Comparison of ENCODE assay signal across 8 cellular contexts in the genomic region with DNA sequence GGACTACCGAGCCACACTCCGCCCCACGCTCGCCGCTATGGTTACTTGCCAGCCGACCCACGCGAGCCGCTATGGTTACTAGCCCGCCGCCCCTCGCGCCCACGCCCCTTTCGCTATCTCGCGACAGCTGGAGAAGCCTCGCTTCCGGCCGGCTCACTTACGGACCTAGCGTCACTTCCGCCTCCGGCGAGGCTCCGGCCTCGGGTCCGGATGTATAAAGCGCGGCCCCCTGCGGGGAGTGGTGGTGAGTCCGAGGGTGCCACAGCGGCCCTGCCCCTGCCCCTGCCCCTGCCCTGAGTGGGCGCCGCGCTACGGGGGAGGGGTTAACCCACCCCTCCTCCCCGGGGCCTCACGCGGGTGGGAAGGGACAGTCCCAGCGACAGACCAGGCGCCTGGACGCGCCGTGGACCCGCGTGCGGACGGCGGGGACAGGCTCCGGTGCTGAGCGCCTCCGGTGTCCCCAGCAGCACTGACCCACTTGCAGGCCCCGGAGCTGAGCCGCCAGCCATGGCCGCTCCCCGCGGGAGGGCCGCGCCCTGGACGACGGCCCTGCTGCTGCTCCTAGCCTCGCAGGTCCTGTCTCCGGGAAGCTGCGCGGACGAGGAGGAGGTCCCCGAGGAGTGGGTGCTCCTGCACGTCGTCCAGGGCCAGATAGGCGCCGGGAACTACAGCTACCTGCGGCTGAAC. TPM values are rescaled to one million over a fixed set of nuclear protein-coding genes. Genes with fewer than 3 reads are reported as not detected.
DNase-seq lines count a peak whose midpoint lies in the region; ATAC-seq and TF ChIP-seq lines count a peak whose summit lies in the region.

TSS of gene C6orf120 (plus strand) at position 174 of the 687 bp plus-strand sequence. CDS start at position 508, 334 bp downstream.
TSS of gene WDR27 (minus strand) at position 77 of the 687 bp plus-strand sequence. CDS start 13,024 bp downstream, outside the sequence.

- ATAC-seq in GM21526 (IDR thresholded peaks at IDR 0.05; ENCODE audit: low FRiP score, unreplicated experiment) (peak; percentile 94), mucosa of descending colon (peak; percentile 97)

- peaks cover 36% of the 10 kb centered on the region for H4K20me1 ChIP-seq in OCI-LY7 (ENCODE audit: insufficient read depth, low read length)

- H2AFZ ChIP-seq in OCI-LY7 (ENCODE audit: low read length), result peak within 1 kb of the TSS; percentile 65

- no peaks in the 10 kb centered on the region for H3K9me2 ChIP-seq in OCI-LY7 (ENCODE audit: insufficient read depth, low read length)

- H3K4me3 ChIP-seq in OCI-LY7 (ENCODE audit: low read depth, low read length, poor library complexity, severe bottlenecking) (peak within 1 kb of the TSS; percentile 90), epithelial cell of esophagus (ENCODE audit: low read length) (peak within 1 kb of the TSS; percentile 87), mucosa of descending colon (peak within 1 kb of the TSS; percentile 92)

- no TSS peak for BruUV-seq in OCI-LY7 (replicated peaks; lab: Mats Ljungman, UMichigan)

- H3K9me3 ChIP-seq in OCI-LY7 (ENCODE audit: low read length) (no peaks in the 10 kb centered on the region), mucosa of descending colon (no peaks in the 10 kb centered on the region)

- H3K27ac ChIP-seq in OCI-LY7 (ENCODE audit: low read depth, low read length, poor library complexity, severe bottlenecking), result peak within 1 kb of the TSS; percentile 63

- peaks cover 50% of the 10 kb centered on the region for H3K4me1 ChIP-seq in OCI-LY7 (ENCODE audit: insufficient read depth, low read length, poor library complexity, severe bottlenecking)
- H3K4me1 ChIP-seq in mucosa of descending colon (ENCODE audit: low read depth), result peaks cover 34% of the 10 kb centered on the region

- DNase-seq in DMS 273 (lab: John Stamatoyannopoulos, UW; ENCODE audit: unreplicated experiment) (peak; percentile 99), HuH-7.5 (ENCODE audit: low spot score) (peak; percentile 85), OCI-LY7 (ENCODE audit: low spot score) (peak; percentile 98), activated T-cell treated with anti-CD3 and anti-CD28 coated beads for 24 hours (ENCODE audit: low read depth) (peak; percentile 97), epithelial cell of esophagus (ENCODE audit: low read depth) (peak; percentile 97), mucosa of descending colon (peak; percentile 98 to 99 (median 98))
- DNase-seq in stimulated activated CD8-positive, alpha-beta memory T cell treated with anti-CD3 and anti-CD28 coated beads, Interleukin-4, amount 100 ng/mL, for 24 hours (ENCODE audit: low read depth), result peak; percentile 99

- intact Hi-C loops in OCI-LY7 (cut with micrococcal nuclease; ENCODE audit: unreplicated experiment) (loop anchor here (1.0 to 5.0 kb wide), 3 partner anchors 21 to 850 kb away; partner anchors contain the start of genes DYNLT2, ERMARD, PSMB1 and TBP), mucosa of descending colon (cut with DNase I, micrococcal nuclease) (no loop called here)

- TF ChIP-seq CTCF in OCI-LY7 (conservative IDR thresholded peaks at IDR 0.05; ENCODE audit: low read length) (0 out of 2 replicates have a peak, but pooled peaks have one; percentile 24), epithelial cell of esophagus (IDR thresholded peaks at IDR 0.05; ENCODE audit: insufficient read depth, low read depth, low read length, missing control alignments) (no peak), mucosa of descending colon (IDR thresholded peaks at IDR 0.05) (peak; percentile 10)

- H3K79me2 ChIP-seq in OCI-LY7 (ENCODE audit: insufficient read depth, low read depth, low read length), result peaks cover 74% of the 10 kb centered on the region

- CTCF ChIA-PET in OCI-LY7 (lab: Charles Lee; ENCODE audit: unreplicated experiment), result interaction anchor here (0.6 kb wide), 2 partner anchors 164 to 231 kb away, joined by 3 read pairs; no protein-coding TSS in a partner anchor

- POLR2A ChIA-PET in OCI-LY7 (lab: Charles Lee), result interaction anchor here (0.6 to 1.9 kb wide), 9 partner anchors 9 to 245 kb away, joined by 3 to 12 read pairs (median 4); no protein-coding TSS in a partner anchor

- H3K4me2 ChIP-seq in OCI-LY7 (ENCODE audit: low read length), result peak within 1 kb of the TSS; percentile 92

- H3K36me3 ChIP-seq in OCI-LY7 (ENCODE audit: insufficient read depth, low read length) (peaks cover 65% of the 10 kb centered on the region), mucosa of descending colon (ENCODE audit: low read depth) (no peaks in the 10 kb centered on the region)

RNA-seq across cellular contexts. Expression of gene C6orf120, which starts in this region (rescaled TPM):
- 30.3 and 31.0 TPM in 2 replicates for total RNA-seq in OCI-LY7 (2014; rRNA removed; shearing (Covaris generic))
- total RNA-seq in OCI-LY7 (2022) (19.0 and 21.3 TPM in 2 replicates), mucosa of descending colon (10 to 100 TPM; 25.3 to 28.7 (median 27.5) TPM)

RNA-seq across cellular contexts. Expression of gene WDR27, which starts in this region (rescaled TPM):
- 69.5 and 77.2 TPM in 2 replicates for total RNA-seq in OCI-LY7 (2014; rRNA removed; shearing (Covaris generic))
- total RNA-seq in OCI-LY7 (2022), result 107 and 108 TPM in 2 replicates
- total RNA-seq in mucosa of descending colon, result 10 to 100 TPM; 30.9 to 60.5 (median 49.1) TPM

Comparison
In these comparisons a context has a peak if more than half of its experiments do, and no peak if none do; other contexts are left out.
1. Peak in every context shown above with its lines: DNase-seq, ATAC-seq, H3K4me3 ChIP-seq and H3K27ac ChIP-seq.